29 cellular contexts compared by ENCODE assay signal in genomic region chr6:41058783-41059181, GRCh38. TPM values are rescaled to one million over a fixed set of nuclear protein-coding genes. Genes with fewer than 3 reads are reported as not detected.
DNase-seq lines count a peak whose midpoint lies in the region; ATAC-seq, FAIRE-seq and TF ChIP-seq lines count a peak whose summit lies in the region.
"Had no signal": no experiment of that assay in that cellular context is flagged by ENCODE, and none has a peak within 500 bp of the region (broad histone marks: within the 10 kb centered on the region; RNA-seq: fewer than 3 reads in every experiment).

No MANE protein-coding gene starts in this region.

- no peaks in the 10 kb centered on the region for H3K79me1 ChIP-seq in neuronal stem cell (ENCODE audit: low read depth, low read length)

- H3K4me1 ChIP-seq in cardiac muscle cell (ENCODE audit: low read depth) (peaks cover 92% of the 10 kb centered on the region), K562 (replicated peaks in 1 of 2; ENCODE audit: control insufficient read depth in 2 of 2, insufficient read depth in 2 of 2, low read length in 2 of 2) (peaks cover 5 to 26% of the 10 kb centered on the region in 2 experiments; a peak in 4 of 5 replicates), muscle layer of colon (ENCODE audit: insufficient read depth, low read length) (peaks cover 40% of the 10 kb centered on the region), gastrocnemius medialis (peaks cover 80 to 82% of the 10 kb centered on the region in 2 donors), neuronal stem cell (ENCODE audit: control insufficient read depth in 2 of 2, insufficient read depth in 1 of 2, low read depth in 1 of 2, low read length in 2 of 2) (peaks cover 0 to 2% of the 10 kb centered on the region in 2 donors)
- H3K4me1 ChIP-seq: adrenal gland had no signal

- no peak for TF ChIP-seq RAD21 in K562 (CRISPR knock-in tag; conservative IDR thresholded peaks at IDR 0.05 in 1 of 2, IDR thresholded peaks at IDR 0.05 in 1 of 2)

- no peak overlapping the region for H2BK5ac ChIP-seq in neuronal stem cell (ENCODE audit: low read length)

- H3K27me3 Mint-ChIP-seq in chondrocyte (ENCODE audit: low read depth) = no peaks in the 10 kb centered on the region
- H3K27me3 Mint-ChIP-seq: activated CD4-positive, alpha-beta T cell treated with anti-CD3 and anti-CD28 coated beads for 36 hours; activated T-cell treated with anti-CD3 and anti-CD28 coated beads, Interleukin-2, amount 50 U/mL, for 24 hours had no signal

- H3K4me3 Mint-ChIP-seq in chondrocyte (ENCODE audit: unreplicated experiment) = no peak overlapping the region
- H3K4me3 Mint-ChIP-seq: activated CD4-positive, alpha-beta T cell treated with anti-CD3 and anti-CD28 coated beads for 36 hours; activated T-cell treated with anti-CD3 and anti-CD28 coated beads, Interleukin-2, amount 50 U/mL, for 24 hours; CD8-positive, alpha-beta T cell; GM23338; neural crest cell; T-helper 1 cell treated with Interleukin-12 subunit alpha and Interleukin-12 subunit beta and Interleukin-4 antibody, amounts not matched to agents 30 μg/mL and 1 μg/mL, for 36 hours had no signal

- BruUV-seq in K562 (replicated peaks; lab: Mats Ljungman, UMichigan) = no TSS peak

- H2AK5ac ChIP-seq in neuronal stem cell (ENCODE audit: low read depth, low read length) = no peak overlapping the region

- no peaks in the 10 kb centered on the region for H3K9me3 Mint-ChIP-seq in chondrocyte (ENCODE audit: low read depth)
- H3K9me3 Mint-ChIP-seq: activated T-cell treated with anti-CD3 and anti-CD28 coated beads, Interleukin-2, amount 50 U/mL, for 24 hours; brain; CD8-positive, alpha-beta T cell; GM23338; neural crest cell; T-helper 1 cell treated with Interleukin-12 subunit alpha and Interleukin-12 subunit beta and Interleukin-4 antibody, amounts not matched to agents 30 μg/mL and 1 μg/mL, for 36 hours had no signal

- CTCF ChIA-PET in K562 (lab: Yijun Ruan, JAX; ENCODE audit: low intra/inter-chr PET ratio) = interaction anchor here (0.5 to 0.7 kb wide), 2 partner anchors 27 to 143 kb away, joined by 3 read pairs; no protein-coding TSS in a partner anchor

- no peaks in the 10 kb centered on the region for H3K36me3 Mint-ChIP-seq in chondrocyte (ENCODE audit: low read depth)

- H4K20me1 ChIP-seq in K562 (replicated peaks; ENCODE audit: control insufficient read depth, insufficient read depth, low read length) = no peaks in the 10 kb centered on the region

- no peak for TF ChIP-seq POLR2A in K562 (conservative IDR thresholded peaks at IDR 0.05)
- peak in 1 of 2 donors; percentile 12 for TF ChIP-seq POLR2A in gastrocnemius medialis (IDR thresholded peaks at IDR 0.05)

- no peak overlapping the region for H3K14ac ChIP-seq in neuronal stem cell (ENCODE audit: low read length)

- intact Hi-C loops in Right ventricle myocardium inferior (cut with DNase I) (no loop called here), K562 (cut with micrococcal nuclease) (no loop called here), gastrocnemius medialis (cut with DNase I; ENCODE audit: low total_unique reads) (no loop called here)

- no peak overlapping the region for H4K8ac ChIP-seq in neuronal stem cell (ENCODE audit: low read depth, low read length)

- peaks cover 23% of the 10 kb centered on the region for H3K4me1 Mint-ChIP-seq in chondrocyte (ENCODE audit: low read depth)

- H3K9ac ChIP-seq in K562 (ENCODE audit: insufficient read depth in 1 of 2, low read depth in 2 of 2, low read length in 2 of 2) = no peak overlapping the region
- no peak overlapping the region for H3K9ac ChIP-seq in muscle layer of colon (ENCODE audit: low read length)
- no peak overlapping the region for H3K9ac ChIP-seq in neuronal stem cell (ENCODE audit: low read depth, low read length, poor library complexity)

- H2AFZ ChIP-seq in K562 (ENCODE audit: low read depth, low read length) (peak overlapping the region; percentile 12; the same call in 1 of the 2 replicates), neuronal stem cell (ENCODE audit: low read length) (no peak overlapping the region)
- H2AFZ ChIP-seq: GM23338 had no signal

- H3K4ac ChIP-seq in neuronal stem cell (ENCODE audit: low read length) = no peak overlapping the region

- no peak for FAIRE-seq in K562 (lab: Jason Lieb, UNC)
- FAIRE-seq: A204.1 had no signal

- ATAC-seq in Right ventricle myocardium inferior (no peak), K562 (no peak), gastrocnemius medialis (peak; percentile 62 to 69), HG02763 (IDR thresholded peaks at IDR 0.05; ENCODE audit: unreplicated experiment) (no peak)
- ATAC-seq: activated CD4-positive, alpha-beta T cell treated with anti-CD3 and anti-CD28 coated beads for 36 hours; CD8-positive, alpha-beta T cell; GM23338 had no signal

- peak overlapping the region; percentile 84 for H3K27ac ChIP-seq in cardiac muscle cell
- H3K27ac ChIP-seq in K562 (ENCODE audit: extremely low read depth, low read depth, low read length) = peak overlapping the region; percentile 33; the same call in 1 of the 3 replicates
- peak overlapping the region; percentile 0 for H3K27ac ChIP-seq in muscle layer of colon (ENCODE audit: low read depth, low read length)
- H3K27ac ChIP-seq in gastrocnemius medialis = peak overlapping the region; percentile 96 to 99 (median 98)
- H3K27ac ChIP-seq in neuronal stem cell (replicated peaks; ENCODE audit: low read length) = no peak overlapping the region
- H3K27ac ChIP-seq: adrenal gland, right lobe of liver, SK-N-MC had no signal

- no peak for DNase-seq in cardiac muscle cell (ENCODE audit: low read depth in 1 of 2, low spot score in 1 of 2)
- DNase-seq in Right ventricle myocardium inferior (ENCODE audit: missing footprints) = no peak
- DNase-seq in K562 (ENCODE audit: extremely low read depth in 1 of 4, low spot score in 3 of 4) = no peak
- peak; percentile 55 to 82 for DNase-seq in gastrocnemius medialis
- DNase-seq in chondrocyte (ENCODE audit: low spot score) = no peak
- no peak for DNase-seq in neuronal stem cell (ENCODE audit: low spot score)
- DNase-seq: activated CD4-positive, alpha-beta T cell treated with anti-CD3 and anti-CD28 coated beads for 36 hours; activated gamma-delta T cell treated with Interleukin-2 at 50 U/mL for 16 hours; activated T-cell treated with anti-CD3 and anti-CD28 coated beads, Interleukin-2, amount 50 U/mL, for 24 hours; adrenal gland; CD8-positive, alpha-beta T cell; left colon; NCI-H1048; NCI-H1694; NCI-H446 treated with DMSO at 0.1 percent for 48 hours; right lobe of liver; RPMI8226; stimulated activated CD4-positive, alpha-beta T cell treated with anti-CD3 and anti-CD28 coated beads, Interleukin-15, amount 100 ng/mL, for 24 hours; stimulated activated naive CD4-positive, alpha-beta T cell had no signal

- TF ChIP-seq CTCF in cardiac muscle cell (IDR thresholded peaks at IDR 0.05; ENCODE audit: low read depth, low read length) (no peak), K562 (IDR thresholded peaks at IDR 0.05 in 2 of 3, conservative IDR thresholded peaks at IDR 0.05 in 1 of 3; ENCODE audit: insufficient read depth in 2 of 3, low read depth in 1 of 3, low read length in 3 of 3) (no peak), gastrocnemius medialis (IDR thresholded peaks at IDR 0.05 in 4 of 5, conservative IDR thresholded peaks at IDR 0.05 in 1 of 5) (no peak), chondrocyte (IDR thresholded peaks at IDR 0.05) (no peak)

- no peaks in the 10 kb centered on the region for H3K79me2 ChIP-seq in K562 (ENCODE audit: control insufficient read depth, insufficient read depth, low read length)

- H3K27me3 ChIP-seq in cardiac muscle cell = no peaks in the 10 kb centered on the region
- H3K27me3 ChIP-seq in K562 (ENCODE audit: control insufficient read depth in 2 of 2, insufficient read depth in 2 of 2, low read length in 2 of 2) = no peaks in the 10 kb centered on the region
- no peaks in the 10 kb centered on the region for H3K27me3 ChIP-seq in muscle layer of colon (ENCODE audit: control insufficient read depth in 1 of 2, insufficient read depth in 2 of 2, low read length in 2 of 2)
- H3K27me3 ChIP-seq in gastrocnemius medialis = no peaks in the 10 kb centered on the region
- H3K27me3 ChIP-seq in neuronal stem cell (ENCODE audit: control insufficient read depth in 3 of 3, insufficient read depth in 3 of 3, low read depth in 1 of 3, low read length in 3 of 3) = no peaks in the 10 kb centered on the region
- H3K27me3 ChIP-seq: adrenal gland, right lobe of liver had no signal

- no peak overlapping the region for H3K18ac ChIP-seq in neuronal stem cell (ENCODE audit: low read length)

- 62% methylated on average over 2 of the region's 2 CpGs for WGBS in K562 (ENCODE audit: insufficient coverage, low coverage, missing lambda C conversion rate)
- no CpG with 5 or more reads among the region's 2 CpGs for WGBS in neuronal stem cell (ENCODE audit: extremely low coverage in 2 of 2, insufficient read length in 2 of 2, insufficient replicate concordance in 1 of 2), 2 donors

- in situ Hi-C loops in K562 (cut with MboI) = no loop called here
- in situ Hi-C loops in gastrocnemius medialis (cut with MboI; ENCODE audit: low sequenced_read_pairs in 4 of 4) = no loop called here

- no peak for TF ChIP-seq EP300 in K562 (IDR thresholded peaks at IDR 0.05; ENCODE audit: low read length)

- H2BK15ac ChIP-seq in neuronal stem cell (ENCODE audit: low read length) = no peak overlapping the region

- no peak overlapping the region for H2BK120ac ChIP-seq in neuronal stem cell (ENCODE audit: low read depth, low read length)

- H3K27ac Mint-ChIP-seq in chondrocyte (ENCODE audit: unreplicated experiment) = no peak overlapping the region
- H3K27ac Mint-ChIP-seq: activated CD4-positive, alpha-beta T cell treated with anti-CD3 and anti-CD28 coated beads for 36 hours; activated T-cell treated with anti-CD3 and anti-CD28 coated beads, Interleukin-2, amount 50 U/mL, for 24 hours; CD8-positive, alpha-beta T cell; GM23338; T-helper 1 cell treated with Interleukin-12 subunit alpha and Interleukin-12 subunit beta and Interleukin-4 antibody, amounts not matched to agents 30 μg/mL and 1 μg/mL, for 36 hours had no signal

- no peaks in the 10 kb centered on the region for H3K9me1 ChIP-seq in K562 (ENCODE audit: control insufficient read depth, insufficient read depth, low read length)

- H2BK12ac ChIP-seq in neuronal stem cell (ENCODE audit: low read length) = no peak overlapping the region

- POLR2A ChIA-PET in K562 (lab: Yijun Ruan, JAX) = interaction anchor here (0.6 to 2.1 kb wide), 3 partner anchors 11 to 25 kb away, joined by 3 to 5 read pairs (median 3); no protein-coding TSS in a partner anchor

- H4K91ac ChIP-seq in neuronal stem cell (ENCODE audit: low read depth, low read length, poor library complexity) = no peak overlapping the region

- H3K4me2 ChIP-seq in K562 (ENCODE audit: insufficient read depth, low read length) (no peak overlapping the region), neuronal stem cell (ENCODE audit: insufficient read depth, low read length, poor library complexity, severe bottlenecking) (no peak overlapping the region)
- H3K4me2 ChIP-seq: GM23338 had no signal

- peaks cover 5% of the 10 kb centered on the region for H3K36me3 ChIP-seq in cardiac muscle cell
- peaks cover 13% of the 10 kb centered on the region; the same call in 2 of the 3 replicates for H3K36me3 ChIP-seq in K562 (ENCODE audit: control insufficient read depth, insufficient read depth, low read length)
- no peaks in the 10 kb centered on the region for H3K36me3 ChIP-seq in muscle layer of colon (ENCODE audit: insufficient read depth, low read length)
- peaks cover 0 to 18% of the 10 kb centered on the region in 2 donors for H3K36me3 ChIP-seq in gastrocnemius medialis
- peaks cover 0 to 24% of the 10 kb centered on the region in 2 donors for H3K36me3 ChIP-seq in neuronal stem cell (replicated peaks in 1 of 2; ENCODE audit: control insufficient read depth in 2 of 2, insufficient read depth in 2 of 2, low read length in 2 of 2)
- H3K36me3 ChIP-seq: adrenal gland, right lobe of liver had no signal

- H3K23ac ChIP-seq in neuronal stem cell (ENCODE audit: low read depth, low read length, poor library complexity) = no peak overlapping the region

- H3K4me3 ChIP-seq in cardiac muscle cell (no peak overlapping the region), K562 (no peak overlapping the region), muscle layer of colon (ENCODE audit: low read depth in 1 of 2, low read length in 2 of 2) (no peak overlapping the region), gastrocnemius medialis (peak overlapping the region in 1 of 4 donors; percentile 1), neuronal stem cell (ENCODE audit: low read length in 2 of 2) (no peak overlapping the region)
- H3K4me3 ChIP-seq: adrenal gland, GM23338, right lobe of liver, SK-N-MC had no signal

- no peaks in the 10 kb centered on the region for H3K9me3 ChIP-seq in cardiac muscle cell (ENCODE audit: low read depth)
- H3K9me3 ChIP-seq in K562 (replicated peaks; ENCODE audit: control insufficient read depth, insufficient read depth, low read depth, low read length) = no peaks in the 10 kb centered on the region
- no peaks in the 10 kb centered on the region for H3K9me3 ChIP-seq in muscle layer of colon (ENCODE audit: low read length)
- no peaks in the 10 kb centered on the region for H3K9me3 ChIP-seq in gastrocnemius medialis
- no peaks in the 10 kb centered on the region for H3K9me3 ChIP-seq in neuronal stem cell (replicated peaks in 1 of 2; ENCODE audit: control insufficient read depth in 2 of 2, insufficient read depth in 1 of 2, low read depth in 1 of 2, low read length in 2 of 2)
- H3K9me3 ChIP-seq: adrenal gland, right lobe of liver had no signal

RNA-seq across cellular contexts. Expression of gene APOBEC2, which starts 5.8 kb away (rescaled TPM):
- total RNA-seq in cardiac muscle cell (135 and 172 TPM in 2 replicates), Right ventricle myocardium inferior (246 TPM), K562 (2014; rRNA removed) (not detected in 2 replicates), K562 (2014; rRNA removed; fragmentation: Illumina TruSeq; extraction: Trizol) (not detected in 2 replicates), K562 (2015; rRNA removed; fragmentation: Illumina TruSeq; extraction: Trizol) (not detected in 2 replicates), K562 (2021) (not detected in 2 replicates), gastrocnemius medialis (100 to 1,000 TPM in 2 of 4 donors, 10 to 100 TPM in 2; 93.9 to 315 (median 106) TPM), chondrocyte (not detected in 3 replicates)
- polyA plus RNA-seq in cardiac muscle cell (107 and 156 TPM in 2 replicates), K562 (2011; rRNA removed) (not detected in 2 replicates), K562 (2014; fragmentation: Illumina TruSeq; extraction: Trizol) (not detected in 2 replicates), K562 (2014; fragmentation: Nextera tagmentation; extraction: Ambion mirVana) (1 to 10 TPM in 1 of 2 experiments, under 1 TPM in 1; 0.25 to 1.6 TPM), K562 (2014; rRNA removed) (not detected in 2 replicates)
- not detected in 2 replicates for total RNA-seq in K562 (2011; cell fraction: chromatin; rRNA removed; ENCODE audit: low replicate concordance)
- not detected in 2 replicates for total RNA-seq in K562 (2011; cell fraction: nucleolus; rRNA removed)
- total RNA-seq in K562 (2011; cell fraction: nucleoplasm; rRNA removed) = not detected in 2 replicates
- polyA plus RNA-seq in K562 (2011; cell fraction: cytosol; rRNA removed) = not detected in 2 replicates
- polyA plus RNA-seq in K562 (2011; cell fraction: nucleus; rRNA removed) = not detected in 2 replicates
- polyA plus RNA-seq in K562 (2012) = 0.10 and 0.61 TPM in 2 replicates
- polyA minus RNA-seq in K562 (2011; rRNA and poly(A)+ RNA removed) = not detected in 2 replicates
- polyA minus RNA-seq in K562 (2011; cell fraction: cytosol; rRNA and poly(A)+ RNA removed) = not detected in 2 replicates
- not detected in 2 replicates for polyA minus RNA-seq in K562 (2011; cell fraction: nucleus; rRNA and poly(A)+ RNA removed)
- not detected for polyA plus RNA-seq in neuronal stem cell (2013, experiment 1 of 2)
- not detected for polyA plus RNA-seq in neuronal stem cell (2013, experiment 2 of 2)
- total RNA-seq: activated CD4-positive, alpha-beta T cell treated with anti-CD3 and anti-CD28 coated beads for 36 hours; activated CD8-positive, alpha-beta memory T cell treated with anti-CD3 and anti-CD28 coated beads for 36 hours; CD8-positive, alpha-beta T cell; GM23338; left colon; mesenteric fat pad; neural crest cell; right lobe of liver had no signal

RNA-seq across cellular contexts. Expression of gene OARD1, which starts 13.4 kb away (rescaled TPM):
- total RNA-seq in cardiac muscle cell = 22.4 and 27.5 TPM in 2 replicates
- 56.3 and 80.0 TPM in 2 replicates for polyA plus RNA-seq in cardiac muscle cell
- 20.5 TPM for total RNA-seq in Right ventricle myocardium inferior
- total RNA-seq in K562 (2011; cell fraction: chromatin; rRNA removed; ENCODE audit: low replicate concordance) = 23.6 and 48.3 TPM in 2 replicates
- 21.2 and 21.8 TPM in 2 replicates for total RNA-seq in K562 (2011; cell fraction: nucleolus; rRNA removed)
- total RNA-seq in K562 (2011; cell fraction: nucleoplasm; rRNA removed) = 38.5 and 60.6 TPM in 2 replicates
- total RNA-seq in K562 (2014; rRNA removed) = 32.7 and 49.3 TPM in 2 replicates
- total RNA-seq in K562 (2014; rRNA removed; fragmentation: Illumina TruSeq; extraction: Trizol) = 61.1 and 63.2 TPM in 2 replicates
- 56.2 and 60.8 TPM in 2 replicates for total RNA-seq in K562 (2015; rRNA removed; fragmentation: Illumina TruSeq; extraction: Trizol)
- total RNA-seq in K562 (2021) = 43.4 and 47.1 TPM in 2 replicates
- polyA plus RNA-seq in K562 (2011; rRNA removed) = 38.4 and 45.7 TPM in 2 replicates
- polyA plus RNA-seq in K562 (2011; cell fraction: cytosol; rRNA removed) = 9.3 and 22.8 TPM in 2 replicates
- polyA plus RNA-seq in K562 (2011; cell fraction: nucleus; rRNA removed) = 22.4 and 26.7 TPM in 2 replicates
- 51.9 and 66.7 TPM in 2 replicates for polyA plus RNA-seq in K562 (2012)
- polyA plus RNA-seq in K562 (2014; fragmentation: Illumina TruSeq; extraction: Trizol) = 63.2 and 65.8 TPM in 2 replicates
- 10 to 100 TPM; 79.6 to 88.3 TPM for polyA plus RNA-seq in K562 (2014; fragmentation: Nextera tagmentation; extraction: Ambion mirVana)
- polyA plus RNA-seq in K562 (2014; rRNA removed) = 70.3 and 71.6 TPM in 2 replicates
- polyA minus RNA-seq in K562 (2011; rRNA and poly(A)+ RNA removed) = 35.1 and 49.4 TPM in 2 replicates
- polyA minus RNA-seq in K562 (2011; cell fraction: cytosol; rRNA and poly(A)+ RNA removed) = 7.8 and 10.4 TPM in 2 replicates
- 35.0 and 66.5 TPM in 2 replicates for polyA minus RNA-seq in K562 (2011; cell fraction: nucleus; rRNA and poly(A)+ RNA removed)
- total RNA-seq in gastrocnemius medialis = 10 to 100 TPM; 14.3 to 20.2 (median 15.1) TPM
- total RNA-seq in chondrocyte = 11.4 to 12.2 TPM (median 12.2 TPM) in 3 replicates
- polyA plus RNA-seq in neuronal stem cell (2013, experiment 1 of 2) = 55.2 TPM
- polyA plus RNA-seq in neuronal stem cell (2013, experiment 2 of 2) = 58.3 TPM

RNA-seq across cellular contexts. Expression of gene NFYA, which starts 14.0 kb away (rescaled TPM):
- 9.8 and 14.4 TPM in 2 replicates for total RNA-seq in cardiac muscle cell
- 8.0 and 14.5 TPM in 2 replicates for polyA plus RNA-seq in cardiac muscle cell
- 9.8 TPM for total RNA-seq in Right ventricle myocardium inferior
- total RNA-seq in K562 (2011; cell fraction: chromatin; rRNA removed; ENCODE audit: low replicate concordance) = 14.4 and 20.1 TPM in 2 replicates
- total RNA-seq in K562 (2011; cell fraction: nucleolus; rRNA removed) = 8.7 and 9.7 TPM in 2 replicates
- total RNA-seq in K562 (2011; cell fraction: nucleoplasm; rRNA removed) = 11.2 and 12.9 TPM in 2 replicates
- total RNA-seq in K562 (2014; rRNA removed) = 18.6 and 23.8 TPM in 2 replicates
- total RNA-seq in K562 (2014; rRNA removed; fragmentation: Illumina TruSeq; extraction: Trizol) = 19.2 and 20.4 TPM in 2 replicates
- total RNA-seq in K562 (2015; rRNA removed; fragmentation: Illumina TruSeq; extraction: Trizol) = 24.4 and 26.6 TPM in 2 replicates
- 24.3 and 27.4 TPM in 2 replicates for total RNA-seq in K562 (2021)
- 21.8 and 25.1 TPM in 2 replicates for polyA plus RNA-seq in K562 (2011; rRNA removed)
- polyA plus RNA-seq in K562 (2011; cell fraction: cytosol; rRNA removed) = 24.0 and 24.5 TPM in 2 replicates
- polyA plus RNA-seq in K562 (2011; cell fraction: nucleus; rRNA removed) = 31.2 and 32.0 TPM in 2 replicates
- 18.8 and 30.1 TPM in 2 replicates for polyA plus RNA-seq in K562 (2012)
- 31.2 and 37.1 TPM in 2 replicates for polyA plus RNA-seq in K562 (2014; fragmentation: Illumina TruSeq; extraction: Trizol)
- 10 to 100 TPM in 1 of 2 experiments, 1 to 10 TPM in 1; 7.3 to 10.1 TPM for polyA plus RNA-seq in K562 (2014; fragmentation: Nextera tagmentation; extraction: Ambion mirVana)
- polyA plus RNA-seq in K562 (2014; rRNA removed) = 21.9 and 22.7 TPM in 2 replicates
- 51.8 and 65.3 TPM in 2 replicates for polyA minus RNA-seq in K562 (2011; rRNA and poly(A)+ RNA removed)
- polyA minus RNA-seq in K562 (2011; cell fraction: cytosol; rRNA and poly(A)+ RNA removed) = 24.0 and 33.8 TPM in 2 replicates
- 11.7 and 20.1 TPM in 2 replicates for polyA minus RNA-seq in K562 (2011; cell fraction: nucleus; rRNA and poly(A)+ RNA removed)
- total RNA-seq in gastrocnemius medialis = 10 to 100 TPM in 2 of 4 donors, 1 to 10 TPM in 2; 7.2 to 11.6 (median 9.7) TPM
- 18.8 to 24.7 TPM (median 20.5 TPM) in 3 replicates for total RNA-seq in chondrocyte
- 25.3 TPM for polyA plus RNA-seq in neuronal stem cell (2013, experiment 1 of 2)
- polyA plus RNA-seq in neuronal stem cell (2013, experiment 2 of 2) = 25.5 TPM

RNA-seq across cellular contexts. Expression of gene TSPO2, which starts 16.5 kb away (rescaled TPM):
- not detected in 2 replicates for total RNA-seq in cardiac muscle cell
- polyA plus RNA-seq in cardiac muscle cell = not detected in 2 replicates
- not detected for total RNA-seq in Right ventricle myocardium inferior
- not detected in 2 replicates for total RNA-seq in K562 (2011; cell fraction: chromatin; rRNA removed; ENCODE audit: low replicate concordance)
- not detected in 2 replicates for total RNA-seq in K562 (2011; cell fraction: nucleolus; rRNA removed)
- total RNA-seq in K562 (2011; cell fraction: nucleoplasm; rRNA removed) = not detected in 2 replicates
- total RNA-seq in K562 (2014; rRNA removed) = not detected in 2 replicates
- total RNA-seq in K562 (2014; rRNA removed; fragmentation: Illumina TruSeq; extraction: Trizol) = not detected in 2 replicates
- not detected in 2 replicates for total RNA-seq in K562 (2015; rRNA removed; fragmentation: Illumina TruSeq; extraction: Trizol)
- not detected in 2 replicates for total RNA-seq in K562 (2021)
- polyA plus RNA-seq in K562 (2011; rRNA removed) = 0.12 TPM in 1 of 2 replicates, not detected in the other
- polyA plus RNA-seq in K562 (2011; cell fraction: cytosol; rRNA removed) = not detected in 2 replicates
- polyA plus RNA-seq in K562 (2011; cell fraction: nucleus; rRNA removed) = not detected in 2 replicates
- 0.19 TPM in 1 of 2 replicates, not detected in the other for polyA plus RNA-seq in K562 (2012)
- polyA plus RNA-seq in K562 (2014; fragmentation: Illumina TruSeq; extraction: Trizol) = not detected in 2 replicates
- not detected for polyA plus RNA-seq in K562 (2014; fragmentation: Nextera tagmentation; extraction: Ambion mirVana)
- not detected in 2 replicates for polyA plus RNA-seq in K562 (2014; rRNA removed)
- not detected in 2 replicates for polyA minus RNA-seq in K562 (2011; rRNA and poly(A)+ RNA removed)
- polyA minus RNA-seq in K562 (2011; cell fraction: cytosol; rRNA and poly(A)+ RNA removed) = not detected in 2 replicates
- polyA minus RNA-seq in K562 (2011; cell fraction: nucleus; rRNA and poly(A)+ RNA removed) = not detected in 2 replicates
- not detected for total RNA-seq in gastrocnemius medialis
- total RNA-seq in chondrocyte = not detected in 3 replicates
- polyA plus RNA-seq in neuronal stem cell (2013, experiment 1 of 2) = not detected
- polyA plus RNA-seq in neuronal stem cell (2013, experiment 2 of 2) = not detected
- total RNA-seq: activated CD4-positive, alpha-beta T cell treated with anti-CD3 and anti-CD28 coated beads for 36 hours; activated CD8-positive, alpha-beta memory T cell treated with anti-CD3 and anti-CD28 coated beads for 36 hours; adrenal gland; CD8-positive, alpha-beta T cell; GM23338; left colon; mesenteric fat pad; neural crest cell had no signal
- polyA plus RNA-seq: adrenal gland had no signal

RNA-seq across cellular contexts. Expression of gene UNC5CL, which starts 19.8 kb away (rescaled TPM):
- total RNA-seq in cardiac muscle cell (7.6 and 13.9 TPM in 2 replicates), Right ventricle myocardium inferior (0.60 TPM), K562 (2014; rRNA removed) (0.33 and 0.95 TPM in 2 replicates), K562 (2014; rRNA removed; fragmentation: Illumina TruSeq; extraction: Trizol) (0.35 and 0.40 TPM in 2 replicates), K562 (2015; rRNA removed; fragmentation: Illumina TruSeq; extraction: Trizol) (0.33 and 0.53 TPM in 2 replicates), K562 (2021) (0.64 and 0.78 TPM in 2 replicates), gastrocnemius medialis (under 1 TPM; 0.20 to 0.52 (median 0.29) TPM), chondrocyte (0.25 to 0.36 TPM in 2 of 3 replicates, not detected in the other)
- polyA plus RNA-seq in cardiac muscle cell (3.3 and 5.3 TPM in 2 replicates), K562 (2011; rRNA removed) (0.82 and 1.7 TPM in 2 replicates), K562 (2014; fragmentation: Illumina TruSeq; extraction: Trizol) (0.59 and 0.80 TPM in 2 replicates), K562 (2014; fragmentation: Nextera tagmentation; extraction: Ambion mirVana) (under 1 TPM in 1 of 2 experiments, not detected in 1; 0.07 TPM), K562 (2014; rRNA removed) (1.8 TPM in 2 replicates)
- 2.7 and 3.1 TPM in 2 replicates for total RNA-seq in K562 (2011; cell fraction: chromatin; rRNA removed; ENCODE audit: low replicate concordance)
- 1.6 and 2.0 TPM in 2 replicates for total RNA-seq in K562 (2011; cell fraction: nucleolus; rRNA removed)
- total RNA-seq in K562 (2011; cell fraction: nucleoplasm; rRNA removed) = 2.5 and 3.7 TPM in 2 replicates
- polyA plus RNA-seq in K562 (2011; cell fraction: cytosol; rRNA removed) = 0.72 and 1.2 TPM in 2 replicates
- polyA plus RNA-seq in K562 (2011; cell fraction: nucleus; rRNA removed) = 7.8 and 9.9 TPM in 2 replicates
- 0.70 and 2.4 TPM in 2 replicates for polyA plus RNA-seq in K562 (2012)
- polyA minus RNA-seq in K562 (2011; rRNA and poly(A)+ RNA removed) = 0.21 and 0.39 TPM in 2 replicates
- polyA minus RNA-seq in K562 (2011; cell fraction: cytosol; rRNA and poly(A)+ RNA removed) = not detected in 2 replicates
- 1.5 and 2.4 TPM in 2 replicates for polyA minus RNA-seq in K562 (2011; cell fraction: nucleus; rRNA and poly(A)+ RNA removed)
- 2.5 TPM for polyA plus RNA-seq in neuronal stem cell (2013, experiment 1 of 2)
- polyA plus RNA-seq in neuronal stem cell (2013, experiment 2 of 2) = 2.1 TPM

Comparison
In these comparisons a context has a peak if more than half of its experiments do, and no peak if none do; other contexts are left out.
1. DNase-seq: peak in gastrocnemius medialis (2 of 2); none in cardiac muscle cell (0 of 2), Right ventricle myocardium inferior (single experiment), K562 (0 of 4), chondrocyte (single experiment) and neuronal stem cell (single experiment).
2. ATAC-seq: peak in gastrocnemius medialis (2 of 2); none in Right ventricle myocardium inferior (single experiment), K562 (single experiment) and HG02763 (single experiment).
3. RNA of gene APOBEC2, which starts 5.8 kb away (total RNA-seq): 246 TPM in Right ventricle myocardium inferior (single experiment), 135 to 172 TPM in cardiac muscle cell and 93.9 to 315 TPM in gastrocnemius medialis; not detected in K562 and not detected in chondrocyte; every median in the first group is over 10 times any median in the second.